ENCODE assay signal across 8 cellular contexts in genomic region chr6:97215157-97215769, GRCh38.
A peak's percentile ranks its signal among the peaks of the same experiment; 100 is the strongest.
DNase-seq lines count a peak whose midpoint lies in the region; ATAC-seq, FAIRE-seq and TF ChIP-seq lines count a peak whose summit lies in the region.

No MANE protein-coding gene starts in this region.

- FAIRE-seq in A204.1 (lab: Jason Lieb, UNC) (peak; percentile 57), GM12892 (lab: Jason Lieb, UNC) (no peak)

- no peak for TF ChIP-seq POLR2A in Peyer's patch (IDR thresholded peaks at IDR 0.05)
- no peak for TF ChIP-seq POLR2A in erythroblast (IDR thresholded peaks at IDR 0.05; ENCODE audit: low read length)
- no peak for TF ChIP-seq POLR2A in GM12892 (IDR thresholded peaks at IDR 0.05; ENCODE audit: low read depth, low read length)

- peak in 1 of 3 donors; percentile 59 for DNase-seq in Peyer's patch
- peak; percentile 69 to 71 for DNase-seq in erythroblast (lab: John Stamatoyannopoulos, UW)
- DNase-seq in occipital lobe (lab: John Stamatoyannopoulos, UW) = peak; percentile 46
- DNase-seq in NCI-H1092 treated with DMSO at 0.1 percent for 48 hours (lab: John Stamatoyannopoulos, UW) = no peak
- DNase-seq in GM12892 (ENCODE audit: insufficient read length) = no peak

- peak in 4 of 6 experiments; percentile 24 to 55 (median 42) for TF ChIP-seq CTCF in Peyer's patch (IDR thresholded peaks at IDR 0.05)

- H3K4me1 ChIP-seq in Peyer's patch = no peaks in the 10 kb centered on the region

- H3K36me3 ChIP-seq in Peyer's patch = no peaks in the 10 kb centered on the region

- ATAC-seq in GM18861 (IDR thresholded peaks at IDR 0.05; ENCODE audit: unreplicated experiment) = peak; percentile 48
- ATAC-seq in GM21447 (IDR thresholded peaks at IDR 0.05; ENCODE audit: unreplicated experiment) = no peak

- H3K27me3 ChIP-seq in Peyer's patch = no peaks in the 10 kb centered on the region

- no peak overlapping the region for H3K4me3 ChIP-seq in Peyer's patch

- H3K27ac ChIP-seq in Peyer's patch = no peak overlapping the region

- H3K9me3 ChIP-seq in Peyer's patch = no peaks in the 10 kb centered on the region

Comparison
In these comparisons a context has a peak if more than half of its experiments do, and no peak if none do; other contexts are left out.
1. DNase-seq: peak in erythroblast (2 of 2) and occipital lobe (single experiment); none in NCI-H1092 treated with DMSO at 0.1 percent for 48 hours (single experiment) and GM12892 (single experiment).